ENCODE assay signal across 29 cellular contexts in genomic region chr2:6031165-6031867, GRCh38.
"Had no signal": no experiment of that assay in that cellular context is flagged by ENCODE, and none has a peak within 500 bp of the region (broad histone marks: within the 10 kb centered on the region; RNA-seq: fewer than 3 reads in every experiment).

No MANE protein-coding gene starts in this region.

- ATAC-seq: activated CD4-positive, alpha-beta T cell treated with anti-CD3 and anti-CD28 coated beads for 36 hours; activated naive CD4-positive, alpha-beta T cell treated with anti-CD3 and anti-CD28 coated beads, Interleukin-2, amount 50 U/mL, for 72 hours; activated T-cell treated with anti-CD3 and anti-CD28 coated beads, Interleukin-2, amount 50 U/mL, for 72 hours; heart left ventricle; T-helper 17 cell had no signal

- H3K9me3 ChIP-seq: ascending aorta, breast epithelium, colonic mucosa, esophagus squamous epithelium, heart left ventricle had no signal

- H3K4me3 ChIP-seq: ascending aorta, breast epithelium, cardiac muscle cell, colonic mucosa, esophagus squamous epithelium, heart left ventricle had no signal

- H3K36me3 ChIP-seq: ascending aorta, breast epithelium, cardiac muscle cell, colonic mucosa, esophagus squamous epithelium, heart left ventricle, WERI-Rb-1 had no signal

- H3K4me1 ChIP-seq: ascending aorta, breast epithelium, colonic mucosa, esophagus squamous epithelium, heart left ventricle had no signal

- H3K27me3 ChIP-seq: ascending aorta, cardiac muscle cell, colonic mucosa, esophagus squamous epithelium had no signal

- DNase-seq: activated B cell treated with CpG ODN at 0.5 μM for 24 hours; activated CD4-positive, alpha-beta memory T cell treated with anti-CD3 and anti-CD28 coated beads, Interleukin-2, amount 10 ng/mL, durations not matched to agents 7 days and 5 days; activated CD4-positive, alpha-beta T cell treated with anti-CD3 and anti-CD28 coated beads for 36 hours; activated CD4-positive, alpha-beta T cell treated with anti-CD3 and anti-CD28 coated beads, Interleukin-2, amount 10 ng/mL, durations not matched to agents 7 days and 5 days; activated CD4-positive, alpha-beta T cell treated with anti-CD3 and anti-CD28 coated beads, Interleukin-2, amount 50 U/mL, for 4 hours; activated CD4-positive, CD25-positive, alpha-beta regulatory T cell treated with anti-CD3 and anti-CD28 coated beads, Interleukin-2, amount 50 U/mL, for 72 hours; activated CD8-positive, alpha-beta memory T cell treated with anti-CD3 and anti-CD28 coated beads, Interleukin-2, amount 50 U/mL, for 48 hours; activated gamma-delta T cell; activated naive CD4-positive, alpha-beta T cell; activated naive CD4-positive, alpha-beta T cell treated with anti-CD3 and anti-CD28 coated beads, Interleukin-2, amount 10 ng/mL, durations not matched to agents 7 days and 5 days; activated naive CD8-positive, alpha-beta T cell treated with anti-CD3 and anti-CD28 coated beads, Interleukin-2, amount 10 ng/mL, durations not matched to agents 7 days and 5 days; activated T-cell treated with anti-CD3 and anti-CD28 coated beads for 4 hours; activated T-cell treated with anti-CD3 and anti-CD28 coated beads, Interleukin-2, amount 50 U/mL, for 24 hours; activated T-cell treated with anti-CD3 and anti-CD28 coated beads, Interleukin-2, amount 50 U/mL, for 72 hours; central memory CD4-positive, alpha-beta T cell; cerebellar nuclear complex; colonic mucosa; effector CD8-positive, alpha-beta T cell; esophagus squamous epithelium; glutamatergic neuron; heart left ventricle; T-helper 17 cell; T1000; WERI-Rb-1 had no signal

- H3K27ac ChIP-seq: ascending aorta, breast epithelium, cardiac muscle cell, colonic mucosa, epithelial cell of prostate, esophagus squamous epithelium, heart left ventricle, WERI-Rb-1 had no signal
